In genomic region chr17:39753514-39754160, GRCh38 we compare ENCODE assay signal across 7 cellular contexts. TPM values are rescaled to one million over a fixed set of nuclear protein-coding genes. Genes with fewer than 3 reads are reported as not detected.
DNase-seq lines count a peak whose midpoint lies in the region; ATAC-seq and TF ChIP-seq lines count a peak whose summit lies in the region.

No MANE protein-coding gene starts in this region.

- H3K4me1 ChIP-seq in ES-I3 (ENCODE audit: insufficient read depth, low read length) (peaks cover 46% of the 10 kb centered on the region), colonic mucosa (no peaks in the 10 kb centered on the region), thymus (ENCODE audit: control insufficient read depth, insufficient read depth, low read length) (peaks cover 39% of the 10 kb centered on the region)

- peak; percentile 27 for ATAC-seq in HG03280 (IDR thresholded peaks at IDR 0.05; ENCODE audit: unreplicated experiment)
- peak; percentile 7 for ATAC-seq in SK-N-SH treated with all-trans-retinoic acid at 6 μM for 48 hours

- H3K4me3 ChIP-seq in colonic mucosa (peak overlapping the region; percentile 51), thymus (ENCODE audit: low read length) (peak overlapping the region; percentile 69)

- DNase-seq in GM19240 (ENCODE audit: insufficient read length, low spot score) (peak; percentile 64), colonic mucosa (peak; percentile 67), medulla oblongata (ENCODE audit: extremely low spot score) (peak; percentile 34)

- H3K36me3 ChIP-seq in ES-I3 (ENCODE audit: insufficient read depth, low read length) = no peaks in the 10 kb centered on the region
- no peaks in the 10 kb centered on the region for H3K36me3 ChIP-seq in colonic mucosa
- H3K36me3 ChIP-seq in thymus (ENCODE audit: control insufficient read depth, insufficient read depth) = no peaks in the 10 kb centered on the region

- peak overlapping the region; percentile 77 for H3K9ac ChIP-seq in ES-I3 (ENCODE audit: low read depth, low read length)
- H3K9ac ChIP-seq in colonic mucosa (ENCODE audit: low read depth in 2 of 2, low read length in 2 of 2) = peak overlapping the region; percentile 42 to 93

- H3K9me3 ChIP-seq in ES-I3 (ENCODE audit: control insufficient read depth, insufficient read depth, low read length) (no peaks in the 10 kb centered on the region), colonic mucosa (no peaks in the 10 kb centered on the region), thymus (ENCODE audit: control insufficient read depth) (no peaks in the 10 kb centered on the region)

- intact Hi-C loops in colonic mucosa (cut with DNase I) = loop anchor here (5.0 kb wide), 2 partner anchors 131 to 201 kb away; no protein-coding TSS in a partner anchor

- WGBS in thymus = 8% methylated on average over 55 of the region's 55 CpGs

- H3K27ac ChIP-seq in colonic mucosa (peak overlapping the region; percentile 81), thymus (ENCODE audit: low read depth) (peak overlapping the region; percentile 99)

- H3K27me3 ChIP-seq in colonic mucosa = no peaks in the 10 kb centered on the region
- no peaks in the 10 kb centered on the region for H3K27me3 ChIP-seq in thymus (ENCODE audit: control insufficient read depth, insufficient read depth)

- no peak for TF ChIP-seq CTCF in colonic mucosa (IDR thresholded peaks at IDR 0.05)

TF ChIP-seq in SK-N-SH treated with all-trans-retinoic acid at 6 μM for 48 hours, 23 proteins besides CTCF, POLR2A, EP300 and RAD21:
- TF ChIP-seq OSR1 (CRISPR knock-in tag; IDR thresholded peaks at IDR 0.05) (no peak), ESRRG (CRISPR knock-in tag; IDR thresholded peaks at IDR 0.05) (peak; percentile 14; the same call in 1 of the 2 replicates)

RNA-seq across cellular contexts. Expression of gene GRB7, which starts 15.9 kb away (rescaled TPM):
- total RNA-seq in colonic mucosa = 10 to 100 TPM; 22.4 to 40.9 TPM
- polyA plus RNA-seq in thymus = 4.1 TPM

RNA-seq across cellular contexts. Expression of gene MIEN1, which starts 23.3 kb away (rescaled TPM):
- total RNA-seq in colonic mucosa = 100 to 1,000 TPM in 1 of 2 donors, 10 to 100 TPM in 1; 74.1 to 103 TPM
- 84.3 TPM for polyA plus RNA-seq in thymus

RNA-seq across cellular contexts. Expression of gene ERBB2, which starts 53.8 kb away (rescaled TPM):
- 100 to 1,000 TPM; 153 to 174 TPM for total RNA-seq in colonic mucosa
- polyA plus RNA-seq in thymus = 14.3 TPM

Comparison
In these comparisons a context has a peak if more than half of its experiments do, and no peak if none do; other contexts are left out.
1. Peak in every context shown above with its lines: DNase-seq, ATAC-seq, H3K4me3 ChIP-seq and H3K27ac ChIP-seq.